9 cellular contexts compared by ENCODE assay signal in genomic region chr21:44974676-44975075, GRCh38. TPM values are rescaled to one million over a fixed set of nuclear protein-coding genes. Genes with fewer than 3 reads are reported as not detected.
"Had no signal": no experiment of that assay in that cellular context is flagged by ENCODE, and none has a peak within 500 bp of the region (broad histone marks: within the 10 kb centered on the region; RNA-seq: fewer than 3 reads in every experiment).

No MANE protein-coding gene starts in this region.

- H3K4me3 ChIP-seq: GM23248, HAP-1, K562 had no signal

- H3K27ac ChIP-seq: GM23248, HL-60 had no signal

- H3K9me3 ChIP-seq: HAP-1 had no signal

- H3K9ac ChIP-seq: GM23248 had no signal

- ATAC-seq: HCT116, K562 had no signal

- H2AFZ ChIP-seq: GM23248 had no signal

- H3K4me1 ChIP-seq: HAP-1 had no signal

- H3K4me3 Mint-ChIP-seq: HFFc6 had no signal

- H3K27ac Mint-ChIP-seq: HFFc6 had no signal

- DNase-seq: GM23248, GOT3, H7, HFFc6, IMR-90 had no signal

RNA-seq across cellular contexts. Expression of gene ITGB2, which starts 54.0 kb away (rescaled TPM):
- total RNA-seq: IMR-90 had no signal
